Comparison of ENCODE assay signal across 1 cellular context in genomic region chr6:11218477-11218826, GRCh38.
TF ChIP-seq lines count a peak whose summit lies in the region.

No MANE protein-coding gene starts in this region.

TF ChIP-seq in HepG2, 621 proteins besides CTCF, POLR2A, EP300 and RAD21:
- TF ChIP-seq ZNF777 (CRISPR knock-in tag; IDR thresholded peaks at IDR 0.05) (0 out of 2 replicates have a peak, but pooled peaks have one; percentile 32), ZFP90 (CRISPR knock-in tag; IDR thresholded peaks at IDR 0.05; ENCODE audit: borderline replicate concordance) (0 out of 2 replicates have a peak, but pooled peaks have one; percentile 32), TBP (CRISPR knock-in tag; IDR thresholded peaks at IDR 0.05) (no peak), ELF4 (CRISPR knock-in tag; IDR thresholded peaks at IDR 0.05; ENCODE audit: borderline replicate concordance) (no peak), HOXA5 (CRISPR knock-in tag; IDR thresholded peaks at IDR 0.05) (peak; percentile 27; the same call in 1 of the 2 replicates), SMC3 (IDR thresholded peaks at IDR 0.05; ENCODE audit: low read length) (0 out of 2 replicates have a peak, but pooled peaks have one; percentile 9), RNF2 (conservative IDR thresholded peaks at IDR 0.05; ENCODE audit: low read depth) (no peak), ZNF841 (CRISPR knock-in tag; IDR thresholded peaks at IDR 0.05; ENCODE audit: borderline replicate concordance) (no peak), NFKBIZ (CRISPR knock-in tag; IDR thresholded peaks at IDR 0.05) (0 out of 2 replicates have a peak, but pooled peaks have one; percentile 7), FOSL1 (CRISPR knock-in tag; IDR thresholded peaks at IDR 0.05; ENCODE audit: borderline replicate concordance) (no peak), ZNF605 (CRISPR knock-in tag; IDR thresholded peaks at IDR 0.05) (no peak), ZFP36L1 (CRISPR knock-in tag; IDR thresholded peaks at IDR 0.05) (peak; percentile 76; the same call in 1 of the 2 replicates), ZNF784 (CRISPR knock-in tag; IDR thresholded peaks at IDR 0.05; ENCODE audit: borderline replicate concordance) (no peak), DNMT1 (CRISPR knock-in tag; IDR thresholded peaks at IDR 0.05) (no peak), HNRNPH1 (optimal IDR thresholded peaks at IDR 0.05; ENCODE audit: low read depth, low read length) (no peak), JUN (CRISPR knock-in tag; IDR thresholded peaks at IDR 0.05) (no peak), ZNF607 (CRISPR knock-in tag; IDR thresholded peaks at IDR 0.05; ENCODE audit: borderline replicate concordance) (0 out of 2 replicates have a peak, but pooled peaks have one; percentile 19), ONECUT2 (CRISPR knock-in tag; IDR thresholded peaks at IDR 0.05) (0 out of 2 replicates have a peak, but pooled peaks have one; percentile 19), FOXJ3 (CRISPR knock-in tag; IDR thresholded peaks at IDR 0.05; ENCODE audit: borderline replicate concordance) (0 out of 2 replicates have a peak, but pooled peaks have one; percentile 50), HMG20A (CRISPR knock-in tag; IDR thresholded peaks at IDR 0.05; ENCODE audit: borderline replicate concordance) (no peak), ZNF431 (CRISPR knock-in tag; IDR thresholded peaks at IDR 0.05; ENCODE audit: borderline replicate concordance, low read depth) (no peak), SMAD9 (CRISPR knock-in tag; IDR thresholded peaks at IDR 0.05) (no peak), MXD1 (CRISPR knock-in tag; IDR thresholded peaks at IDR 0.05) (no peak), NCOR1 (IDR thresholded peaks at IDR 0.05; ENCODE audit: borderline replicate concordance, low read length) (0 out of 2 replicates have a peak, but pooled peaks have one; percentile 76), RFXANK (CRISPR knock-in tag; IDR thresholded peaks at IDR 0.05) (no peak), ZNF10 (CRISPR knock-in tag; IDR thresholded peaks at IDR 0.05; ENCODE audit: borderline replicate concordance, low read depth) (no peak), MBD4 (IDR thresholded peaks at IDR 0.05; ENCODE audit: borderline replicate concordance, low read length) (0 out of 2 replicates have a peak, but pooled peaks have one; percentile 63), POLR2AphosphoS5 (IDR thresholded peaks at IDR 0.05; ENCODE audit: low read depth, low read length) (0 out of 2 replicates have a peak, but pooled peaks have one; percentile 39), AGO1 (IDR thresholded peaks at IDR 0.05; ENCODE audit: low read depth, low read length, poor library complexity, severe bottlenecking) (no peak), ZNF790 (CRISPR knock-in tag; IDR thresholded peaks at IDR 0.05; ENCODE audit: borderline replicate concordance) (no peak), PAF1 (CRISPR knock-in tag; IDR thresholded peaks at IDR 0.05) (peak; percentile 5; the same call in 1 of the 2 replicates), CEBPB (IDR thresholded peaks at IDR 0.05; ENCODE audit: borderline replicate concordance, low read depth, low read length) (0 out of 2 replicates have a peak, but pooled peaks have one; percentile 12), RXRA (CRISPR knock-in tag; IDR thresholded peaks at IDR 0.05) (no peak), ZBTB46 (CRISPR knock-in tag; IDR thresholded peaks at IDR 0.05; ENCODE audit: borderline replicate concordance) (no peak), ZHX2 (IDR thresholded peaks at IDR 0.05; ENCODE audit: low read depth) (no peak), ZHX2 (CRISPR knock-in tag; IDR thresholded peaks at IDR 0.05; ENCODE audit: borderline replicate concordance) (no peak), TBL1XR1 (IDR thresholded peaks at IDR 0.05; ENCODE audit: borderline replicate concordance, low read length, partially characterized antibody) (peak; percentile 6), ZFP36L2 (CRISPR knock-in tag; IDR thresholded peaks at IDR 0.05) (no peak)
- TF ChIP-seq, protein P1, sequence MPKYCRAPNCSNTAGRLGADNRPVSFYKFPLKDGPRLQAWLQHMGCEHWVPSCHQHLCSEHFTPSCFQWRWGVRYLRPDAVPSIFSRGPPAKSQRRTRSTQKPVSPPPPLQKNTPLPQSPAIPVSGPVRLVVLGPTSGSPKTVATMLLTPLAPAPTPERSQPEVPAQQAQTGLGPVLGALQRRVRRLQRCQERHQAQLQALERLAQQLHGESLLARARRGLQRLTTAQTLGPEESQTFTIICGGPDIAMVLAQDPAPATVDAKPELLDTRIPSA (CRISPR knock-in tag; IDR thresholded peaks at IDR 0.05; ENCODE audit: borderline replicate concordance) = no peak
- TF ChIP-seq, protein P2, sequence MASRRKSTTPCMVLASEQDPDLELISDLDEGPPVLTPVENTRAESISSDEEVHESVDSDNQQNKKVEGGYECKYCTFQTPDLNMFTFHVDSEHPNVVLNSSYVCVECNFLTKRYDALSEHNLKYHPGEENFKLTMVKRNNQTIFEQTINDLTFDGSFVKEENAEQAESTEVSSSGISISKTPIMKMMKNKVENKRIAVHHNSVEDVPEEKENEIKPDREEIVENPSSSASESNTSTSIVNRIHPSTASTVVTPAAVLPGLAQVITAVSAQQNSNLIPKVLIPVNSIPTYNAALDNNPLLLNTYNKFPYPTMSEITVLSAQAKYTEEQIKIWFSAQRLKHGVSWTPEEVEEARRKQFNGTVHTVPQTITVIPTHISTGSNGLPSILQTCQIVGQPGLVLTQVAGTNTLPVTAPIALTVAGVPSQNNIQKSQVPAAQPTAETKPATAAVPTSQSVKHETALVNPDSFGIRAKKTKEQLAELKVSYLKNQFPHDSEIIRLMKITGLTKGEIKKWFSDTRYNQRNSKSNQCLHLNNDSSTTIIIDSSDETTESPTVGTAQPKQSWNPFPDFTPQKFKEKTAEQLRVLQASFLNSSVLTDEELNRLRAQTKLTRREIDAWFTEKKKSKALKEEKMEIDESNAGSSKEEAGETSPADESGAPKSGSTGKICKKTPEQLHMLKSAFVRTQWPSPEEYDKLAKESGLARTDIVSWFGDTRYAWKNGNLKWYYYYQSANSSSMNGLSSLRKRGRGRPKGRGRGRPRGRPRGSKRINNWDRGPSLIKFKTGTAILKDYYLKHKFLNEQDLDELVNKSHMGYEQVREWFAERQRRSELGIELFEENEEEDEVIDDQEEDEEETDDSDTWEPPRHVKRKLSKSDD (CRISPR knock-in tag; IDR thresholded peaks at IDR 0.05; ENCODE audit: low read depth) = no peak
- TF ChIP-seq, protein P3, sequence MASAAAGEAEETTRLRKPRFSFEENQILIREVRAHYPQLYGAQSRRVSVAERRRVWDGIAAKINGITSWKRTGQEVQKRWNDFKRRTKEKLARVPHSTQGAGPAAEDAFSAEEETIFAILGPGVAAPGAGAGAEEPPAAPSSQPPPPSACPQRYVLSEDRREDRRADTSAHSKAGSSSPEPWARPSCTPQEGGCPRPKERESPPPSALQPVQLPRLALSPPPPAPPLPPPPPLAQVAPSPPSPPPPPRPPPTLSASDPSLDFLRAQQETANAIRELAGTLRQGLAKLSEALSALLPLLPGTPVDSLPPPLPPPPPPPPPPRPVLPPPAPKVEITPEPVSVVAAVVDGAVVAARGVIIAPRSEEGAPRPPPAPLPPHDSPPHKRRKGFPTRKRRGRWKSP (CRISPR knock-in tag; IDR thresholded peaks at IDR 0.05) = 0 out of 2 replicates have a peak, but pooled peaks have one; percentile 36
